ENCODE assay signal across 35 cellular contexts in genomic region chr5:155308289-155308688, GRCh38.
"Had no signal": no experiment of that assay in that cellular context is flagged by ENCODE, and none has a peak within 500 bp of the region (broad histone marks: within the 10 kb centered on the region; RNA-seq: fewer than 3 reads in every experiment).

No MANE protein-coding gene starts in this region.

- H3K27me3 Mint-ChIP-seq: activated B cell treated with CpG ODN at 0.5 μM for 24 hours; activated CD4-positive, alpha-beta memory T cell treated with anti-CD3 and anti-CD28 coated beads for 36 hours; activated CD4-positive, alpha-beta T cell treated with anti-CD3 and anti-CD28 coated beads, Interleukin-2, amount 10 ng/mL, durations not matched to agents 24 days and 14 days; activated CD8-positive, alpha-beta T cell treated with anti-CD3 and anti-CD28 coated beads for 36 hours; activated naive CD8-positive, alpha-beta T cell treated with anti-CD3 and anti-CD28 coated beads for 36 hours; activated T-helper 17 cell treated with anti-CD3 and anti-CD28 coated beads, Interleukin-2, amount 50 U/mL, for 72 hours had no signal

- H3K9me3 Mint-ChIP-seq: activated B cell treated with CpG ODN at 0.5 μM for 24 hours; activated CD4-positive, alpha-beta memory T cell treated with anti-CD3 and anti-CD28 coated beads for 36 hours; activated CD4-positive, alpha-beta T cell treated with anti-CD3 and anti-CD28 coated beads, Interleukin-2, amount 10 ng/mL, durations not matched to agents 24 days and 14 days; activated CD8-positive, alpha-beta T cell treated with anti-CD3 and anti-CD28 coated beads for 36 hours; activated naive CD4-positive, alpha-beta T cell treated with anti-CD3 and anti-CD28 coated beads for 36 hours; activated naive CD4-positive, alpha-beta T cell treated with anti-CD3 and anti-CD28 coated beads, Interleukin-2, amount 50 U/mL, for 72 hours; activated naive CD8-positive, alpha-beta T cell treated with anti-CD3 and anti-CD28 coated beads for 36 hours; activated T-cell treated with anti-CD3 and anti-CD28 coated beads, Interleukin-2, amount 50 U/mL, for 4 hours; activated T-helper 1 cell treated with anti-CD3 and anti-CD28 coated beads, Interleukin-12 subunit alpha, Interleukin-12 subunit beta, Interleukin-2, Interleukin-4 antibody, amounts not matched to agents 30 ng/mL and 10 ng/mL and 1 ng/mL, durations not matched to agents 14 hours and 24 hours and 36 hours; activated T-helper 17 cell treated with anti-CD3 and anti-CD28 coated beads, Interleukin-2, amount 50 U/mL, for 72 hours; T-helper 1 cell treated with Interleukin-12 subunit alpha and Interleukin-12 subunit beta and Interleukin-4 antibody, amounts not matched to agents 30 μg/mL and 1 μg/mL, for 36 hours; T-helper 2 cell treated with Interferon-gamma antibody and Interleukin-4, amounts not matched to agents 5 μg/mL and 100 μg/mL, for 36 hours had no signal

- H3K4me1 Mint-ChIP-seq: activated B cell treated with CpG ODN at 0.5 μM for 24 hours; activated CD4-positive, alpha-beta T cell treated with anti-CD3 and anti-CD28 coated beads, Interleukin-2, amount 10 ng/mL, durations not matched to agents 24 days and 14 days; activated naive CD8-positive, alpha-beta T cell treated with anti-CD3 and anti-CD28 coated beads for 36 hours; activated T-helper 17 cell treated with anti-CD3 and anti-CD28 coated beads, Interleukin-2, amount 50 U/mL, for 72 hours had no signal

- H3K36me3 Mint-ChIP-seq: activated CD4-positive, alpha-beta memory T cell treated with anti-CD3 and anti-CD28 coated beads for 36 hours; activated naive CD4-positive, alpha-beta T cell treated with anti-CD3 and anti-CD28 coated beads, Interleukin-2, amount 50 U/mL, for 72 hours; activated naive CD8-positive, alpha-beta T cell treated with anti-CD3 and anti-CD28 coated beads for 36 hours had no signal

- H3K27me3 ChIP-seq: adrenal gland, body of pancreas, brain microvascular endothelial cell, breast epithelium had no signal

- H3K27ac Mint-ChIP-seq: activated B cell treated with CpG ODN at 0.5 μM for 24 hours; activated CD4-positive, alpha-beta memory T cell treated with anti-CD3 and anti-CD28 coated beads for 36 hours; activated CD4-positive, alpha-beta T cell treated with anti-CD3 and anti-CD28 coated beads, Interleukin-2, amount 10 ng/mL, durations not matched to agents 24 days and 14 days; activated CD8-positive, alpha-beta T cell treated with anti-CD3 and anti-CD28 coated beads for 36 hours; activated naive CD4-positive, alpha-beta T cell treated with anti-CD3 and anti-CD28 coated beads for 36 hours; activated naive CD4-positive, alpha-beta T cell treated with anti-CD3 and anti-CD28 coated beads, Interleukin-2, amount 50 U/mL, for 72 hours; activated naive CD8-positive, alpha-beta T cell treated with anti-CD3 and anti-CD28 coated beads for 36 hours; activated T-cell treated with anti-CD3 and anti-CD28 coated beads, Interleukin-2, amount 50 U/mL, for 72 hours; activated T-helper 1 cell treated with anti-CD3 and anti-CD28 coated beads, Interleukin-12 subunit alpha, Interleukin-12 subunit beta, Interleukin-2, Interleukin-4 antibody, amounts not matched to agents 30 ng/mL and 10 ng/mL and 1 ng/mL, durations not matched to agents 14 hours and 24 hours and 36 hours; activated T-helper 17 cell treated with anti-CD3 and anti-CD28 coated beads, Interleukin-2, amount 50 U/mL, for 72 hours; T-helper 1 cell treated with Interleukin-12 subunit alpha and Interleukin-12 subunit beta and Interleukin-4 antibody, amounts not matched to agents 30 μg/mL and 1 μg/mL, for 36 hours; T-helper 2 cell treated with Interferon-gamma antibody and Interleukin-4, amounts not matched to agents 5 μg/mL and 100 μg/mL, for 36 hours had no signal

- H3K27ac ChIP-seq: adrenal gland, body of pancreas, brain microvascular endothelial cell, breast epithelium, VCaP had no signal

- H3K4me1 ChIP-seq: adrenal gland, body of pancreas, breast epithelium had no signal

- H3K4me3 ChIP-seq: adrenal gland, body of pancreas, breast epithelium had no signal

- H3K36me3 ChIP-seq: adrenal gland, brain microvascular endothelial cell, breast epithelium had no signal

- ATAC-seq: activated CD8-positive, alpha-beta T cell treated with anti-CD3 and anti-CD28 coated beads for 36 hours; activated naive CD4-positive, alpha-beta T cell treated with anti-CD3 and anti-CD28 coated beads, Interleukin-2, amount 50 U/mL, for 72 hours; activated T-cell treated with anti-CD3 and anti-CD28 coated beads, Interleukin-2, amount 50 U/mL, for 4 hours; activated T-cell treated with anti-CD3 and anti-CD28 coated beads, Interleukin-2, amount 50 U/mL, for 72 hours; activated T-helper 17 cell treated with anti-CD3 and anti-CD28 coated beads, Interleukin-2, amount 50 U/mL, for 72 hours; body of pancreas had no signal

- H3K4me3 Mint-ChIP-seq: activated B cell treated with CpG ODN at 0.5 μM for 24 hours; activated CD4-positive, alpha-beta memory T cell treated with anti-CD3 and anti-CD28 coated beads for 36 hours; activated CD4-positive, alpha-beta T cell treated with anti-CD3 and anti-CD28 coated beads, Interleukin-2, amount 10 ng/mL, durations not matched to agents 24 days and 14 days; activated CD8-positive, alpha-beta T cell treated with anti-CD3 and anti-CD28 coated beads for 36 hours; activated naive CD4-positive, alpha-beta T cell treated with anti-CD3 and anti-CD28 coated beads for 36 hours; activated naive CD8-positive, alpha-beta T cell treated with anti-CD3 and anti-CD28 coated beads for 36 hours; activated T-cell treated with anti-CD3 and anti-CD28 coated beads, Interleukin-2, amount 50 U/mL, for 4 hours; activated T-cell treated with anti-CD3 and anti-CD28 coated beads, Interleukin-2, amount 50 U/mL, for 72 hours; activated T-helper 1 cell treated with anti-CD3 and anti-CD28 coated beads, Interleukin-12 subunit alpha, Interleukin-12 subunit beta, Interleukin-2, Interleukin-4 antibody, amounts not matched to agents 30 ng/mL and 10 ng/mL and 1 ng/mL, durations not matched to agents 14 hours and 24 hours and 36 hours; activated T-helper 17 cell treated with anti-CD3 and anti-CD28 coated beads, Interleukin-2, amount 50 U/mL, for 72 hours; T-helper 1 cell treated with Interleukin-12 subunit alpha and Interleukin-12 subunit beta and Interleukin-4 antibody, amounts not matched to agents 30 μg/mL and 1 μg/mL, for 36 hours; T-helper 2 cell treated with Interferon-gamma antibody and Interleukin-4, amounts not matched to agents 5 μg/mL and 100 μg/mL, for 36 hours had no signal

- H3K9me3 ChIP-seq: adrenal gland, body of pancreas, breast epithelium had no signal

- DNase-seq: activated B cell treated with CpG ODN at 0.5 μM for 24 hours; activated CD4-positive, alpha-beta memory T cell treated with anti-CD3 and anti-CD28 coated beads for 36 hours; activated CD4-positive, alpha-beta T cell treated with anti-CD3 and anti-CD28 coated beads for 4 hours; activated CD4-positive, alpha-beta T cell treated with anti-CD3 and anti-CD28 coated beads, Interleukin-2, amount 10 ng/mL, durations not matched to agents 24 days and 14 days; activated CD4-positive, alpha-beta T cell treated with anti-CD3 and anti-CD28 coated beads, Interleukin-2, amount 50 U/mL, for 1 hour; activated CD4-positive, alpha-beta T cell treated with anti-CD3 and anti-CD28 coated beads, Interleukin-2, amount 50 U/mL, for 4 hours; activated CD4-positive, CD25-positive, alpha-beta regulatory T cell treated with anti-CD3 and anti-CD28 coated beads, Interleukin-2, amount 50 U/mL, for 72 hours; activated CD8-positive, alpha-beta memory T cell treated with anti-CD3 and anti-CD28 coated beads, Interleukin-2, amount 50 U/mL, for 4 hours; activated CD8-positive, alpha-beta T cell treated with anti-CD3 and anti-CD28 coated beads for 36 hours; activated effector memory CD4-positive, alpha-beta T cell treated with anti-CD3 and anti-CD28 coated beads, Interleukin-2, amount 50 U/mL, for 16 hours; activated gamma-delta T cell treated with Interleukin-2 at 50 U/mL for 16 hours; activated naive CD4-positive, alpha-beta T cell; activated naive CD4-positive, alpha-beta T cell treated with anti-CD3 and anti-CD28 coated beads for 36 hours; activated naive CD4-positive, alpha-beta T cell treated with anti-CD3 and anti-CD28 coated beads, Interleukin-2, amount 50 U/mL, for 16 hours; activated naive CD8-positive, alpha-beta T cell treated with anti-CD3 and anti-CD28 coated beads for 36 hours; activated T-cell treated with anti-CD3 and anti-CD28 coated beads for 4 hours; activated T-cell treated with anti-CD3 and anti-CD28 coated beads, Interleukin-2, amount 50 U/mL, for 1 hour; activated T-cell treated with anti-CD3 and anti-CD28 coated beads, Interleukin-2, amount 50 U/mL, for 4 hours; activated T-cell treated with anti-CD3 and anti-CD28 coated beads, Interleukin-2, amount 50 U/mL, for 72 hours; adrenal gland; amniotic stem cell; aorta; body of pancreas; brain microvascular endothelial cell; central memory CD4-positive, alpha-beta T cell; T-helper 1 cell; T-helper 2 cell; T-helper 9 cell had no signal
